Comparison of ENCODE assay signal across 2 cellular contexts in genomic region chr1:15393475-15394260, GRCh38.
TF ChIP-seq lines count a peak whose summit lies in the region.

No MANE protein-coding gene starts in this region.

TF ChIP-seq in HepG2, 621 proteins besides CTCF, POLR2A, EP300 and RAD21:
- TF ChIP-seq, protein P1, sequence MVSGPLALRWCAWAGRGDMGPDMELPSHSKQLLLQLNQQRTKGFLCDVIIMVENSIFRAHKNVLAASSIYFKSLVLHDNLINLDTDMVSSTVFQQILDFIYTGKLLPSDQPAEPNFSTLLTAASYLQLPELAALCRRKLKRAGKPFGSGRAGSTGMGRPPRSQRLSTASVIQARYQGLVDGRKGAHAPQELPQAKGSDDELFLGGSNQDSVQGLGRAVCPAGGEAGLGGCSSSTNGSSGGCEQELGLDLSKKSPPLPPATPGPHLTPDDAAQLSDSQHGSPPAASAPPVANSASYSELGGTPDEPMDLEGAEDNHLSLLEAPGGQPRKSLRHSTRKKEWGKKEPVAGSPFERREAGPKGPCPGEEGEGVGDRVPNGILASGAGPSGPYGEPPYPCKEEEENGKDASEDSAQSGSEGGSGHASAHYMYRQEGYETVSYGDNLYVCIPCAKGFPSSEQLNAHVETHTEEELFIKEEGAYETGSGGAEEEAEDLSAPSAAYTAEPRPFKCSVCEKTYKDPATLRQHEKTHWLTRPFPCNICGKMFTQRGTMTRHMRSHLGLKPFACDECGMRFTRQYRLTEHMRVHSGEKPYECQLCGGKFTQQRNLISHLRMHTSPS (CRISPR knock-in tag; IDR thresholded peaks at IDR 0.05; ENCODE audit: low read depth): no peak
- TF ChIP-seq ZNF362 (CRISPR knock-in tag; IDR thresholded peaks at IDR 0.05; ENCODE audit: borderline replicate concordance) (peak; percentile 65; the same call in 1 of the 2 replicates), ZNF770 (CRISPR knock-in tag; IDR thresholded peaks at IDR 0.05) (peak; percentile 99), MLXIP (CRISPR knock-in tag; IDR thresholded peaks at IDR 0.05; ENCODE audit: borderline replicate concordance) (no peak), ZNF746 (CRISPR knock-in tag; IDR thresholded peaks at IDR 0.05) (no peak), GLMP (CRISPR knock-in tag; IDR thresholded peaks at IDR 0.05; ENCODE audit: borderline replicate concordance) (no peak), ZNF121 (CRISPR knock-in tag; IDR thresholded peaks at IDR 0.05) (0 out of 2 replicates have a peak, but pooled peaks have one; percentile 38), MAFK (conservative IDR thresholded peaks at IDR 0.05 in 1 of 2, IDR thresholded peaks at IDR 0.05 in 1 of 2; ENCODE audit: low read length in 2 of 2) (no peak), TCF7L2 (IDR thresholded peaks at IDR 0.05; ENCODE audit: low read depth, low read length) (no peak)
- TF ChIP-seq, protein P2, sequence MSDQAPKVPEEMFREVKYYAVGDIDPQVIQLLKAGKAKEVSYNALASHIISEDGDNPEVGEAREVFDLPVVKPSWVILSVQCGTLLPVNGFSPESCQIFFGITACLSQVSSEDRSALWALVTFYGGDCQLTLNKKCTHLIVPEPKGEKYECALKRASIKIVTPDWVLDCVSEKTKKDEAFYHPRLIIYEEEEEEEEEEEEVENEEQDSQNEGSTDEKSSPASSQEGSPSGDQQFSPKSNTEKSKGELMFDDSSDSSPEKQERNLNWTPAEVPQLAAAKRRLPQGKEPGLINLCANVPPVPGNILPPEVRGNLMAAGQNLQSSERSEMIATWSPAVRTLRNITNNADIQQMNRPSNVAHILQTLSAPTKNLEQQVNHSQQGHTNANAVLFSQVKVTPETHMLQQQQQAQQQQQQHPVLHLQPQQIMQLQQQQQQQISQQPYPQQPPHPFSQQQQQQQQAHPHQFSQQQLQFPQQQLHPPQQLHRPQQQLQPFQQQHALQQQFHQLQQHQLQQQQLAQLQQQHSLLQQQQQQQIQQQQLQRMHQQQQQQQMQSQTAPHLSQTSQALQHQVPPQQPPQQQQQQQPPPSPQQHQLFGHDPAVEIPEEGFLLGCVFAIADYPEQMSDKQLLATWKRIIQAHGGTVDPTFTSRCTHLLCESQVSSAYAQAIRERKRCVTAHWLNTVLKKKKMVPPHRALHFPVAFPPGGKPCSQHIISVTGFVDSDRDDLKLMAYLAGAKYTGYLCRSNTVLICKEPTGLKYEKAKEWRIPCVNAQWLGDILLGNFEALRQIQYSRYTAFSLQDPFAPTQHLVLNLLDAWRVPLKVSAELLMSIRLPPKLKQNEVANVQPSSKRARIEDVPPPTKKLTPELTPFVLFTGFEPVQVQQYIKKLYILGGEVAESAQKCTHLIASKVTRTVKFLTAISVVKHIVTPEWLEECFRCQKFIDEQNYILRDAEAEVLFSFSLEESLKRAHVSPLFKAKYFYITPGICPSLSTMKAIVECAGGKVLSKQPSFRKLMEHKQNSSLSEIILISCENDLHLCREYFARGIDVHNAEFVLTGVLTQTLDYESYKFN (CRISPR knock-in tag; conservative IDR thresholded peaks at IDR 0.05): peak; percentile 53

TF ChIP-seq in K562, 482 proteins besides CTCF, POLR2A, EP300 and RAD21:
- TF ChIP-seq CAMTA2 (CRISPR knock-in tag; conservative IDR thresholded peaks at IDR 0.05) (no peak), ZNF197 (CRISPR knock-in tag; IDR thresholded peaks at IDR 0.05; ENCODE audit: low read depth) (no peak), ARID1B (IDR thresholded peaks at IDR 0.05) (no peak), ZNF121 (CRISPR knock-in tag; conservative IDR thresholded peaks at IDR 0.05) (0 out of 2 replicates have a peak, but pooled peaks have one; percentile 20), ZNF717 (CRISPR knock-in tag; IDR thresholded peaks at IDR 0.05) (no peak)
- TF ChIP-seq, protein P3, sequence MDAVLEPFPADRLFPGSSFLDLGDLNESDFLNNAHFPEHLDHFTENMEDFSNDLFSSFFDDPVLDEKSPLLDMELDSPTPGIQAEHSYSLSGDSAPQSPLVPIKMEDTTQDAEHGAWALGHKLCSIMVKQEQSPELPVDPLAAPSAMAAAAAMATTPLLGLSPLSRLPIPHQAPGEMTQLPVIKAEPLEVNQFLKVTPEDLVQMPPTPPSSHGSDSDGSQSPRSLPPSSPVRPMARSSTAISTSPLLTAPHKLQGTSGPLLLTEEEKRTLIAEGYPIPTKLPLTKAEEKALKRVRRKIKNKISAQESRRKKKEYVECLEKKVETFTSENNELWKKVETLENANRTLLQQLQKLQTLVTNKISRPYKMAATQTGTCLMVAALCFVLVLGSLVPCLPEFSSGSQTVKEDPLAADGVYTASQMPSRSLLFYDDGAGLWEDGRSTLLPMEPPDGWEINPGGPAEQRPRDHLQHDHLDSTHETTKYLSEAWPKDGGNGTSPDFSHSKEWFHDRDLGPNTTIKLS (IDR thresholded peaks at IDR 0.05; ENCODE audit: borderline replicate concordance, low read depth): no peak
